ENCODE assay signal across 1 cellular context in genomic region chr4:189177130-189177529, GRCh38.
TF ChIP-seq lines count a peak whose summit lies in the region.

No MANE protein-coding gene starts in this region.

TF ChIP-seq in GM23338, 12 proteins besides CTCF, POLR2A, EP300 and RAD21 (continued from another document):
- no peak for TF ChIP-seq REST (IDR thresholded peaks at IDR 0.05; ENCODE audit: unreplicated experiment)
- no peak for TF ChIP-seq STAT1 (IDR thresholded peaks at IDR 0.05; ENCODE audit: unreplicated experiment)
- no peak for TF ChIP-seq CREB1 (CRISPR knock-in tag; IDR thresholded peaks at IDR 0.05; ENCODE audit: low read depth)
- no peak for TF ChIP-seq POLR2AphosphoS5 (IDR thresholded peaks at IDR 0.05; ENCODE audit: low read depth)
- TF ChIP-seq, protein P1, sequence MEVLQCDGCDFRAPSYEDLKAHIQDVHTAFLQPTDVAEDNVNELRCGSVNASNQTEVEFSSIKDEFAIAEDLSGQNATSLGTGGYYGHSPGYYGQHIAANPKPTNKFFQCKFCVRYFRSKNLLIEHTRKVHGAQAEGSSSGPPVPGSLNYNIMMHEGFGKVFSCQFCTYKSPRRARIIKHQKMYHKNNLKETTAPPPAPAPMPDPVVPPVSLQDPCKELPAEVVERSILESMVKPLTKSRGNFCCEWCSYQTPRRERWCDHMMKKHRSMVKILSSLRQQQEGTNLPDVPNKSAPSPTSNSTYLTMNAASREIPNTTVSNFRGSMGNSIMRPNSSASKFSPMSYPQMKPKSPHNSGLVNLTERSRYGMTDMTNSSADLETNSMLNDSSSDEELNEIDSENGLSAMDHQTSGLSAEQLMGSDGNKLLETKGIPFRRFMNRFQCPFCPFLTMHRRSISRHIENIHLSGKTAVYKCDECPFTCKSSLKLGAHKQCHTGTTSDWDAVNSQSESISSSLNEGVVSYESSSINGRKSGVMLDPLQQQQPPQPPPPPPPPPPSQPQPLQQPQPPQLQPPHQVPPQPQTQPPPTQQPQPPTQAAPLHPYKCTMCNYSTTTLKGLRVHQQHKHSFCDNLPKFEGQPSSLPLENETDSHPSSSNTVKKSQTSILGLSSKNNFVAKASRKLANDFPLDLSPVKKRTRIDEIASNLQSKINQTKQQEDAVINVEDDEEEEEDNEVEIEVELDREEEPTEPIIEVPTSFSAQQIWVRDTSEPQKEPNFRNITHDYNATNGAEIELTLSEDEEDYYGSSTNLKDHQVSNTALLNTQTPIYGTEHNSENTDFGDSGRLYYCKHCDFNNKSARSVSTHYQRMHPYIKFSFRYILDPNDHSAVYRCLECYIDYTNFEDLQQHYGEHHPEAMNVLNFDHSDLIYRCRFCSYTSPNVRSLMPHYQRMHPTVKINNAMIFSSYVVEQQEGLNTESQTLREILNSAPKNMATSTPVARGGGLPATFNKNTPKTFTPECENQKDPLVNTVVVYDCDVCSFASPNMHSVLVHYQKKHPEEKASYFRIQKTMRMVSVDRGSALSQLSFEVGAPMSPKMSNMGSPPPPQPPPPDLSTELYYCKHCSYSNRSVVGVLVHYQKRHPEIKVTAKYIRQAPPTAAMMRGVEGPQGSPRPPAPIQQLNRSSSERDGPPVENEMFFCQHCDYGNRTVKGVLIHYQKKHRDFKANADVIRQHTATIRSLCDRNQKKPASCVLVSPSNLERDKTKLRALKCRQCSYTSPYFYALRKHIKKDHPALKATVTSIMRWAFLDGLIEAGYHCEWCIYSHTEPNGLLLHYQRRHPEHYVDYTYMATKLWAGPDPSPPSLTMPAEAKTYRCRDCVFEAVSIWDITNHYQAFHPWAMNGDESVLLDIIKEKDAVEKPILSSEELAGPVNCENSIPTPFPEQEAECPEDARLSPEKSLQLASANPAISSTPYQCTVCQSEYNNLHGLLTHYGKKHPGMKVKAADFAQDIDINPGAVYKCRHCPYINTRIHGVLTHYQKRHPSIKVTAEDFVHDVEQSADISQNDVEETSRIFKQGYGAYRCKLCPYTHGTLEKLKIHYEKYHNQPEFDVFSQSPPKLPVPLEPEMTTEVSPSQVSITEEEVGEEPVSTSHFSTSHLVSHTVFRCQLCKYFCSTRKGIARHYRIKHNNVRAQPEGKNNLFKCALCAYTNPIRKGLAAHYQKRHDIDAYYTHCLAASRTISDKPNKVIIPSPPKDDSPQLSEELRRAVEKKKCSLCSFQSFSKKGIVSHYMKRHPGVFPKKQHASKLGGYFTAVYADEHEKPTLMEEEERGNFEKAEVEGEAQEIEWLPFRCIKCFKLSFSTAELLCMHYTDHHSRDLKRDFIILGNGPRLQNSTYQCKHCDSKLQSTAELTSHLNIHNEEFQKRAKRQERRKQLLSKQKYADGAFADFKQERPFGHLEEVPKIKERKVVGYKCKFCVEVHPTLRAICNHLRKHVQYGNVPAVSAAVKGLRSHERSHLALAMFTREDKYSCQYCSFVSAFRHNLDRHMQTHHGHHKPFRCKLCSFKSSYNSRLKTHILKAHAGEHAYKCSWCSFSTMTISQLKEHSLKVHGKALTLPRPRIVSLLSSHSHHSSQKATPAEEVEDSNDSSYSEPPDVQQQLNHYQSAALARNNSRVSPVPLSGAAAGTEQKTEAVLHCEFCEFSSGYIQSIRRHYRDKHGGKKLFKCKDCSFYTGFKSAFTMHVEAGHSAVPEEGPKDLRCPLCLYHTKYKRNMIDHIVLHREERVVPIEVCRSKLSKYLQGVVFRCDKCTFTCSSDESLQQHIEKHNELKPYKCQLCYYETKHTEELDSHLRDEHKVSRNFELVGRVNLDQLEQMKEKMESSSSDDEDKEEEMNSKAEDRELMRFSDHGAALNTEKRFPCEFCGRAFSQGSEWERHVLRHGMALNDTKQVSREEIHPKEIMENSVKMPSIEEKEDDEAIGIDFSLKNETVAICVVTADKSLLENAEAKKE (CRISPR knock-in tag; IDR thresholded peaks at IDR 0.05), result no peak
